18 cellular contexts compared by ENCODE assay signal in genomic region chr20:33693274-33693673, GRCh38. TPM values are rescaled to one million over a fixed set of nuclear protein-coding genes. Genes with fewer than 3 reads are reported as not detected.
DNase-seq lines count a peak whose midpoint lies in the region; ATAC-seq, FAIRE-seq and TF ChIP-seq lines count a peak whose summit lies in the region.
"Had no signal": no experiment of that assay in that cellular context is flagged by ENCODE, and none has a peak within 500 bp of the region (broad histone marks: within the 10 kb centered on the region; RNA-seq: fewer than 3 reads in every experiment).

No MANE protein-coding gene starts in this region.

- FAIRE-seq in GM12891 (lab: Jason Lieb, UNC) = no peak
- FAIRE-seq: G401.6, GM12892 had no signal

- no peaks in the 10 kb centered on the region for H3K36me3 ChIP-seq in endodermal cell (ENCODE audit: control insufficient read depth, insufficient read depth, low read length)
- H3K36me3 ChIP-seq in thyroid gland = no peaks in the 10 kb centered on the region

- H3K4me3 ChIP-seq in endodermal cell (ENCODE audit: low read length) (no peak overlapping the region), thyroid gland (replicated peaks in 1 of 3) (no peak overlapping the region)

- peaks cover 25% of the 10 kb centered on the region for H3K4me1 Mint-ChIP-seq in endodermal cell

- no peaks in the 10 kb centered on the region for H3K27me3 ChIP-seq in endodermal cell (ENCODE audit: control insufficient read depth, insufficient read depth, low read length, poor library complexity, severe bottlenecking)
- no peaks in the 10 kb centered on the region for H3K27me3 ChIP-seq in thyroid gland

- intact Hi-C loops in thyroid gland (cut with DNase I) = loop anchor here (5.0 kb wide), 1 partner anchor 34 kb away; no protein-coding TSS in a partner anchor

- H3K27me3 Mint-ChIP-seq in endodermal cell (ENCODE audit: insufficient read depth) = peaks cover 6% of the 10 kb centered on the region
- H3K27me3 Mint-ChIP-seq: IgD-negative memory B cell had no signal

- H3K4me1 ChIP-seq in endodermal cell (ENCODE audit: control insufficient read depth, insufficient read depth, low read length) (peaks cover 10% of the 10 kb centered on the region), thyroid gland (peaks cover 22 to 35% of the 10 kb centered on the region in 2 donors)

- TF ChIP-seq CTCF in endodermal cell (conservative IDR thresholded peaks at IDR 0.05) (no peak), thyroid gland (IDR thresholded peaks at IDR 0.05) (no peak)

- WGBS in endodermal cell (ENCODE audit: insufficient coverage in 1 of 2, insufficient read length in 1 of 2), 2 experiments = 84 to 93% methylated on average over 3 to 4 of the region's 5 CpGs
- WGBS in thyroid gland, 2 donors = 60 to 66% methylated on average over 5 of the region's 5 CpGs

- TF ChIP-seq POLR2A in thyroid gland (IDR thresholded peaks at IDR 0.05) (no peak), GM12891 (IDR thresholded peaks at IDR 0.05; ENCODE audit: low read depth, low read length) (no peak)

- peaks cover 3% of the 10 kb centered on the region for H3K36me3 Mint-ChIP-seq in endodermal cell (ENCODE audit: low read depth)
- H3K36me3 Mint-ChIP-seq: CD14-positive monocyte, IgD-negative memory B cell had no signal

- no peak overlapping the region for H3K4me3 Mint-ChIP-seq in endodermal cell
- H3K4me3 Mint-ChIP-seq: CD14-positive monocyte, IgD-negative memory B cell had no signal

- no peak overlapping the region for H3K27ac Mint-ChIP-seq in endodermal cell
- H3K27ac Mint-ChIP-seq: CD14-positive monocyte had no signal

- H3K9ac ChIP-seq in endodermal cell (ENCODE audit: extremely low read depth, low read length, poor library complexity, severe bottlenecking) = no peak overlapping the region

- H3K9me3 ChIP-seq in endodermal cell (ENCODE audit: control insufficient read depth, low read length) = no peaks in the 10 kb centered on the region
- H3K9me3 ChIP-seq in thyroid gland = no peaks in the 10 kb centered on the region

- peaks cover 15% of the 10 kb centered on the region for H3K9me3 Mint-ChIP-seq in endodermal cell
- H3K9me3 Mint-ChIP-seq: IgD-negative memory B cell had no signal

- DNase-seq in NCI-H146 (lab: John Stamatoyannopoulos, UW) = peak; percentile 73
- DNase-seq in NCI-H146 treated with DMSO at 0.1 percent for 48 hours (lab: John Stamatoyannopoulos, UW; ENCODE audit: unreplicated experiment) = no peak
- peak; percentile 68 for DNase-seq in NCI-H69 (lab: John Stamatoyannopoulos, UW)
- DNase-seq in endodermal cell = no peak
- peak; percentile 80 to 81 for DNase-seq in thyroid gland
- DNase-seq in NK-92 treated with Interleukin-12 subunit alpha and Interleukin-12 subunit beta, amount 100 ng/mL, for 24 hours (lab: John Stamatoyannopoulos, UW) = no peak
- no peak for DNase-seq in GM12891 (ENCODE audit: insufficient read length, low spot score)
- DNase-seq: 8988T, HCEC 1CT, NCI-H1417 treated with DMSO at 0.1 percent for 48 hours, NCI-H2081 treated with DMSO at 0.1 percent for 48 hours, NCI-H510A treated with DMSO at 0.1 percent for 48 hours had no signal

- H3K27ac ChIP-seq in endodermal cell (ENCODE audit: low read depth, low read length) = peak overlapping the region; percentile 92
- peak overlapping the region; percentile 68 to 89 (median 81) for H3K27ac ChIP-seq in thyroid gland

- ATAC-seq in HG03097 (IDR thresholded peaks at IDR 0.05; ENCODE audit: low FRiP score, unreplicated experiment) = no peak

TF ChIP-seq in GM12891, 5 proteins besides CTCF, POLR2A, EP300 and RAD21:
- TF ChIP-seq POLR2AphosphoS5 (IDR thresholded peaks at IDR 0.05; ENCODE audit: low read depth, low read length) (no peak), SPI1 (IDR thresholded peaks at IDR 0.05; ENCODE audit: low read depth, low read length) (no peak), TAF1 (IDR thresholded peaks at IDR 0.05; ENCODE audit: low read depth, low read length) (no peak), POU2F2 (IDR thresholded peaks at IDR 0.05; ENCODE audit: low read depth, low read length) (no peak), PAX5 (IDR thresholded peaks at IDR 0.05; ENCODE audit: insufficient read depth, low read length, severe bottlenecking) (no peak)

RNA-seq across cellular contexts. Expression of gene E2F1, which starts 7.1 kb away (rescaled TPM):
- total RNA-seq in endodermal cell (10 to 100 TPM; 26.9 to 33.7 TPM), thyroid gland (under 1 TPM in 3 of 4 donors, not detected in 1; 0.42 to 0.89 (median 0.67) TPM)
- 35.1 TPM for polyA plus RNA-seq in endodermal cell (2013, experiment 1 of 2)
- 28.9 TPM for polyA plus RNA-seq in endodermal cell (2013, experiment 2 of 2)
- 20.6 TPM for polyA plus RNA-seq in GM12891 (2012; ENCODE audit: low read depth, missing spikeins)

RNA-seq across cellular contexts. Expression of gene NECAB3, which starts 19.0 kb away (rescaled TPM):
- total RNA-seq in endodermal cell (10 to 100 TPM; 77.2 to 92.3 TPM), thyroid gland (10 to 100 TPM; 65.2 to 99.8 (median 73.4) TPM)
- 29.9 TPM for polyA plus RNA-seq in endodermal cell (2013, experiment 1 of 2)
- 27.4 TPM for polyA plus RNA-seq in endodermal cell (2013, experiment 2 of 2)
- polyA plus RNA-seq in GM12891 (2012; ENCODE audit: low read depth, missing spikeins) = 6.2 TPM

RNA-seq across cellular contexts. Expression of gene ACTL10, which starts 26.5 kb away (rescaled TPM):
- total RNA-seq in endodermal cell (under 1 TPM in 1 of 2 donors, not detected in 1; 0.42 TPM), thyroid gland (1 to 10 TPM; 2.1 to 3.9 (median 2.6) TPM)
- polyA plus RNA-seq in endodermal cell (2013, experiment 1 of 2) = 0.28 TPM
- 0.17 TPM for polyA plus RNA-seq in endodermal cell (2013, experiment 2 of 2)
- polyA plus RNA-seq in GM12891 (2012; ENCODE audit: low read depth, missing spikeins) = 0.46 TPM
- total RNA-seq: RPMI7951 had no signal

RNA-seq across cellular contexts. Expression of gene PXMP4, which starts 26.8 kb away (rescaled TPM):
- total RNA-seq in endodermal cell = 1 to 10 TPM; 1.5 to 3.8 TPM
- polyA plus RNA-seq in endodermal cell (2013, experiment 1 of 2) = 1.6 TPM
- polyA plus RNA-seq in endodermal cell (2013, experiment 2 of 2) = 1.8 TPM
- total RNA-seq in thyroid gland = 10 to 100 TPM; 17.7 to 31.2 (median 22.0) TPM
- 6.0 TPM for polyA plus RNA-seq in GM12891 (2012; ENCODE audit: low read depth, missing spikeins)

RNA-seq across cellular contexts. Expression of gene C20orf144, which starts 31.1 kb away (rescaled TPM):
- total RNA-seq in endodermal cell = under 1 TPM in 1 of 2 donors, not detected in 1; 0.44 TPM
- polyA plus RNA-seq in endodermal cell (2013, experiment 1 of 2) = 0.18 TPM
- polyA plus RNA-seq in endodermal cell (2013, experiment 2 of 2) = 0.17 TPM
- under 1 TPM in 1 of 4 donors, not detected in 3; 0.13 TPM for total RNA-seq in thyroid gland
- polyA plus RNA-seq in GM12891 (2012; ENCODE audit: low read depth, missing spikeins) = 0.06 TPM
- polyA plus RNA-seq: CD14-positive monocyte, IgD-negative memory B cell had no signal

Comparison
In these comparisons a context has a peak if more than half of its experiments do, and no peak if none do; other contexts are left out.
1. DNase-seq: peak in NCI-H146 (single experiment), NCI-H69 (single experiment) and thyroid gland (2 of 2); none in NCI-H146 treated with DMSO at 0.1 percent for 48 hours (single experiment), endodermal cell (single experiment), NK-92 treated with Interleukin-12 subunit alpha and Interleukin-12 subunit beta, amount 100 ng/mL, for 24 hours (single experiment) and GM12891 (single experiment).
2. RNA of gene E2F1, which starts 7.1 kb away (total RNA-seq): 26.9 to 33.7 TPM in endodermal cell; 0.42 to 0.89 TPM in thyroid gland; every median in the first group is over 10 times any median in the second.